In genomic region chr5:131396015-131396414, GRCh38 we compare ENCODE assay signal across 1 cellular context.
TF ChIP-seq lines count a peak whose summit lies in the region.

No MANE protein-coding gene starts in this region.

TF ChIP-seq in GM12878, 131 proteins besides CTCF, POLR2A, EP300 and RAD21 (continued from another document and continues in another):
- TF ChIP-seq RCOR1 (conservative IDR thresholded peaks at IDR 0.05; ENCODE audit: low read depth, low read length) (no peak), TAF1 (IDR thresholded peaks at IDR 0.05; ENCODE audit: borderline replicate concordance, low read depth, low read length) (no peak), HSF1 (IDR thresholded peaks at IDR 0.05; ENCODE audit: low read depth, low read length) (no peak), PML (IDR thresholded peaks at IDR 0.05; ENCODE audit: low read length) (0 out of 2 replicates have a peak, but pooled peaks have one; percentile 55), WRNIP1 (IDR thresholded peaks at IDR 0.05; ENCODE audit: borderline replicate concordance, low read depth, low read length) (no peak), JUND (IDR thresholded peaks at IDR 0.05; ENCODE audit: low read depth, low read length) (peak; percentile 84; the same call in 1 of the 2 replicates), REST (IDR thresholded peaks at IDR 0.05; ENCODE audit: low read depth, low read length) (no peak), ETV6 (conservative IDR thresholded peaks at IDR 0.05 in 1 of 2, IDR thresholded peaks at IDR 0.05 in 1 of 2; ENCODE audit: borderline replicate concordance in 1 of 2, low read depth in 1 of 2) (peak in 1 of 2 experiments; percentile 21; a peak in 1 of 4 replicates), E2F4 (IDR thresholded peaks at IDR 0.05; ENCODE audit: low read depth, low read length) (no peak), ESRRA (IDR thresholded peaks at IDR 0.05; ENCODE audit: low read length) (peak; percentile 31; the same call in 1 of the 2 replicates), KDM1A (IDR thresholded peaks at IDR 0.05; ENCODE audit: borderline replicate concordance) (no peak), KLF5 (IDR thresholded peaks at IDR 0.05; ENCODE audit: partially characterized antibody) (no peak), MYC (IDR thresholded peaks at IDR 0.05; ENCODE audit: insufficient read depth, insufficient read length, insufficient replicate concordance, low read length, severe bottlenecking) (no peak), BCL3 (IDR thresholded peaks at IDR 0.05; ENCODE audit: borderline replicate concordance, insufficient read depth, low read depth, low read length, poor library complexity, severe bottlenecking) (no peak), PAX8 (IDR thresholded peaks at IDR 0.05) (no peak), NFIC (IDR thresholded peaks at IDR 0.05; ENCODE audit: low read depth, low read length) (peak; percentile 82), SREBF2 (IDR thresholded peaks at IDR 0.05; ENCODE audit: low read length) (no peak), CBX5 (IDR thresholded peaks at IDR 0.05; ENCODE audit: low read depth) (peak; percentile 42; the same call in 1 of the 2 replicates), ASH2L (IDR thresholded peaks at IDR 0.05; ENCODE audit: borderline replicate concordance, low read depth) (no peak), MYB (IDR thresholded peaks at IDR 0.05; ENCODE audit: borderline replicate concordance, low read depth, low read length) (no peak), ZNF687 (IDR thresholded peaks at IDR 0.05) (peak; percentile 62), BCLAF1 (IDR thresholded peaks at IDR 0.05) (no peak), EZH2 (IDR thresholded peaks at IDR 0.05; ENCODE audit: borderline replicate concordance, control insufficient read depth, low read depth, low read length) (no peak), MTA3 (IDR thresholded peaks at IDR 0.05; ENCODE audit: borderline replicate concordance, low read length) (peak; percentile 81), STAT3 (IDR thresholded peaks at IDR 0.05; ENCODE audit: low read depth, low read length) (no peak), ZNF207 (IDR thresholded peaks at IDR 0.05; ENCODE audit: borderline replicate concordance) (no peak), CHD1 (IDR thresholded peaks at IDR 0.05; ENCODE audit: low read depth, low read length) (no peak), EGR1 (IDR thresholded peaks at IDR 0.05; ENCODE audit: borderline replicate concordance in 1 of 2, low read depth in 2 of 2, low read length in 2 of 2) (no peak), RUNX3 (IDR thresholded peaks at IDR 0.05; ENCODE audit: low read length) (peak; percentile 68), NBN (IDR thresholded peaks at IDR 0.05) (peak; percentile 46; the same call in 1 of the 2 replicates), NFXL1 (IDR thresholded peaks at IDR 0.05; ENCODE audit: borderline replicate concordance) (no peak), NR2C1 (IDR thresholded peaks at IDR 0.05) (no peak), ZNF592 (IDR thresholded peaks at IDR 0.05) (no peak), CREB1 (IDR thresholded peaks at IDR 0.05; ENCODE audit: low read depth) (no peak), SREBF1 (IDR thresholded peaks at IDR 0.05; ENCODE audit: low read length) (no peak), E2F8 (IDR thresholded peaks at IDR 0.05; ENCODE audit: low read depth, partially characterized antibody) (no peak)
